ENCODE assay signal across 9 cellular contexts in genomic region chr11:76798656-76799055, GRCh38. TPM values are rescaled to one million over a fixed set of nuclear protein-coding genes. Genes with fewer than 3 reads are reported as not detected.
DNase-seq lines count a peak whose midpoint lies in the region; ATAC-seq and TF ChIP-seq lines count a peak whose summit lies in the region.
"Had no signal": no experiment of that assay in that cellular context is flagged by ENCODE, and none has a peak within 500 bp of the region (broad histone marks: within the 10 kb centered on the region; RNA-seq: fewer than 3 reads in every experiment).

No MANE protein-coding gene starts in this region.

- TF ChIP-seq CTCF in vagina (IDR thresholded peaks at IDR 0.05), result no peak

- intact Hi-C loops in Right ventricle myocardium inferior (cut with DNase I), result loop anchor here (1.0 kb wide), 1 partner anchor 63 kb away; no protein-coding TSS in a partner anchor
- intact Hi-C loops in cardiac septum (cut with DNase I), result loop anchor here (1.0 kb wide), 1 partner anchor 65 kb away; no protein-coding TSS in a partner anchor
- intact Hi-C loops in naive thymus-derived CD4-positive, alpha-beta T cell (cut with micrococcal nuclease), result loop anchor here (1.0 kb wide), 3 partner anchors 16 to 77 kb away; no protein-coding TSS in a partner anchor
- intact Hi-C loops in vagina (cut with DNase I), result loop anchor here (5.0 kb wide), 1 partner anchor 66 kb away; no protein-coding TSS in a partner anchor

- H3K4me1 ChIP-seq in effector memory CD4-positive, alpha-beta T cell (ENCODE audit: control insufficient read depth, insufficient read depth, low read length, poor library complexity, severe bottlenecking), result peaks cover 10% of the 10 kb centered on the region
- peaks cover 0 to 8% of the 10 kb centered on the region in 2 donors for H3K4me1 ChIP-seq in naive thymus-derived CD4-positive, alpha-beta T cell (ENCODE audit: control insufficient read depth in 2 of 2, insufficient read depth in 2 of 2, low read length in 2 of 2)
- H3K4me1 ChIP-seq in vagina, result peaks cover 99% of the 10 kb centered on the region

- no peaks in the 10 kb centered on the region for H3K36me3 Mint-ChIP-seq in naive thymus-derived CD4-positive, alpha-beta T cell

- no peak for TF ChIP-seq POLR2A in vagina (IDR thresholded peaks at IDR 0.05)

- peaks cover 4 to 19% (median 5%) of the 10 kb centered on the region in 5 donors for H3K27me3 Mint-ChIP-seq in naive thymus-derived CD4-positive, alpha-beta T cell

- CTCF ChIA-PET in naive thymus-derived CD4-positive, alpha-beta T cell (lab: Charles Lee), result interaction anchor here (0.5 to 3.0 kb wide), 9 partner anchors 11 to 121 kb away, joined by 3 to 19 read pairs (median 3); no protein-coding TSS in a partner anchor

- ATAC-seq in Right ventricle myocardium inferior, result peak; percentile 0
- no peak for ATAC-seq in naive thymus-derived CD4-positive, alpha-beta T cell

- H3K27me3 ChIP-seq in effector memory CD4-positive, alpha-beta T cell (replicated peaks; ENCODE audit: control insufficient read depth, insufficient read depth, low read length, poor library complexity, severe bottlenecking), result no peaks in the 10 kb centered on the region
- H3K27me3 ChIP-seq in naive thymus-derived CD4-positive, alpha-beta T cell (ENCODE audit: control insufficient read depth in 2 of 2, insufficient read depth in 2 of 2, low read length in 2 of 2), result no peaks in the 10 kb centered on the region
- no peaks in the 10 kb centered on the region for H3K27me3 ChIP-seq in vagina

- POLR2A ChIA-PET in naive thymus-derived CD4-positive, alpha-beta T cell (lab: Charles Lee), result no interaction called here

- no peaks in the 10 kb centered on the region for H3K9me3 Mint-ChIP-seq in naive thymus-derived CD4-positive, alpha-beta T cell

- no peaks in the 10 kb centered on the region for H3K9me3 ChIP-seq in effector memory CD4-positive, alpha-beta T cell (ENCODE audit: control insufficient read depth, low read length)
- no peaks in the 10 kb centered on the region for H3K9me3 ChIP-seq in naive thymus-derived CD4-positive, alpha-beta T cell (ENCODE audit: control insufficient read depth in 2 of 3, low read length in 3 of 3)
- H3K9me3 ChIP-seq in vagina, result no peaks in the 10 kb centered on the region

- H3K4me3 ChIP-seq in effector memory CD4-positive, alpha-beta T cell (ENCODE audit: insufficient read depth, low read depth, low read length, poor library complexity, severe bottlenecking), result peak overlapping the region; percentile 35
- H3K4me3 ChIP-seq in naive thymus-derived CD4-positive, alpha-beta T cell (ENCODE audit: low read length), result peak overlapping the region; percentile 21
- H3K4me3 ChIP-seq in vagina, result peak overlapping the region in 1 of 2 donors; percentile 27

- no peak for DNase-seq in Right ventricle myocardium inferior (ENCODE audit: missing footprints)
- DNase-seq in cardiac septum (ENCODE audit: low spot score), result no peak
- DNase-seq in effector memory CD4-positive, alpha-beta T cell, result no peak
- DNase-seq in naive thymus-derived CD4-positive, alpha-beta T cell, result no peak
- peak in 1 of 2 donors; percentile 93 for DNase-seq in vagina (ENCODE audit: extremely low spot score in 2 of 2)
- no peak for DNase-seq in HCEC 1CT
- no peak for DNase-seq in SK-N-DZ (ENCODE audit: low spot score)
- no peak for DNase-seq in AML-193 (lab: John Stamatoyannopoulos, UW)

- peak overlapping the region in 9 of 10 donors; percentile 37 to 66 (median 62) for H3K4me3 Mint-ChIP-seq in naive thymus-derived CD4-positive, alpha-beta T cell

- no peak overlapping the region for H3K27ac ChIP-seq in effector memory CD4-positive, alpha-beta T cell (ENCODE audit: insufficient read depth, low read length, poor library complexity, severe bottlenecking)
- no peak overlapping the region for H3K27ac ChIP-seq in naive thymus-derived CD4-positive, alpha-beta T cell (ENCODE audit: low read depth, low read length)
- peak overlapping the region; percentile 84 for H3K27ac ChIP-seq in vagina
- H3K27ac ChIP-seq: epithelial cell of prostate had no signal

- H3K36me3 ChIP-seq in effector memory CD4-positive, alpha-beta T cell (ENCODE audit: control insufficient read depth, insufficient read depth, low read length), result no peaks in the 10 kb centered on the region
- no peaks in the 10 kb centered on the region for H3K36me3 ChIP-seq in naive thymus-derived CD4-positive, alpha-beta T cell (ENCODE audit: control insufficient read depth in 2 of 3, insufficient read depth in 3 of 3, low read length in 3 of 3)
- H3K36me3 ChIP-seq in vagina, result peaks cover 0 to 19% of the 10 kb centered on the region in 2 donors

- peak overlapping the region in 6 of 9 donors; percentile 14 to 53 (median 31) for H3K27ac Mint-ChIP-seq in naive thymus-derived CD4-positive, alpha-beta T cell

- H3K4me1 Mint-ChIP-seq in naive thymus-derived CD4-positive, alpha-beta T cell, result peaks cover 4 to 14% (median 11%) of the 10 kb centered on the region in 7 donors

RNA-seq across cellular contexts. Expression of gene TSKU, which starts 15.5 kb away (rescaled TPM):
- 16.2 TPM for total RNA-seq in Right ventricle myocardium inferior
- 6.9 TPM for total RNA-seq in cardiac septum
- total RNA-seq in naive thymus-derived CD4-positive, alpha-beta T cell, result 1 to 10 TPM in 1 of 5 experiments, under 1 TPM in 1, not detected in 3; 0.13 to 1.5 TPM
- polyA plus RNA-seq in naive thymus-derived CD4-positive, alpha-beta T cell, result not detected
- total RNA-seq in vagina, result 144 TPM
- 19.0 and 20.0 TPM in 2 replicates for polyA plus RNA-seq in SK-N-DZ (2014; cell fraction: cytosol; rRNA removed)
- polyA plus RNA-seq in SK-N-DZ (2014; cell fraction: nucleus; rRNA removed), result 8.4 and 10.4 TPM in 2 replicates
